Comparison of ENCODE assay signal across 8 cellular contexts in genomic region chr13:39039033-39039432, GRCh38. TPM values are rescaled to one million over a fixed set of nuclear protein-coding genes. Genes with fewer than 3 reads are reported as not detected.
DNase-seq lines count a peak whose midpoint lies in the region; ATAC-seq, FAIRE-seq and TF ChIP-seq lines count a peak whose summit lies in the region.

No MANE protein-coding gene starts in this region.

- H3K9me3 Mint-ChIP-seq in CD4-positive, CD25-positive, alpha-beta regulatory T cell = no peaks in the 10 kb centered on the region
- no peaks in the 10 kb centered on the region for H3K9me3 Mint-ChIP-seq in nephron progenitor cell

- H3K4me1 ChIP-seq in CD4-positive, CD25-positive, alpha-beta regulatory T cell (ENCODE audit: control insufficient read depth, insufficient read depth, low read length, poor library complexity, severe bottlenecking) = peaks cover 37% of the 10 kb centered on the region

- H3K4me3 ChIP-seq in CD4-positive, CD25-positive, alpha-beta regulatory T cell (ENCODE audit: low read depth, low read length) = peak overlapping the region; percentile 95
- H3K4me3 ChIP-seq in MG63 = peak overlapping the region; percentile 82
- H3K4me3 ChIP-seq in choroid plexus epithelial cell (ENCODE audit: low read depth, low read length) = peak overlapping the region; percentile 91

- no peak for TF ChIP-seq CTCF in choroid plexus epithelial cell (conservative IDR thresholded peaks at IDR 0.05; ENCODE audit: low read depth, low read length)
- TF ChIP-seq CTCF in nephron progenitor cell (IDR thresholded peaks at IDR 0.05) = no peak

- no peak for ATAC-seq in CD4-positive, CD25-positive, alpha-beta regulatory T cell (ENCODE audit: low read depth in 2 of 2)

- no peak for FAIRE-seq in H54 (lab: Jason Lieb, UNC)

- H3K4me3 Mint-ChIP-seq in CD4-positive, CD25-positive, alpha-beta regulatory T cell = peak overlapping the region; percentile 94 to 99 (median 97)
- H3K4me3 Mint-ChIP-seq in nephron progenitor cell = peak overlapping the region; percentile 99

- no peak for DNase-seq in CD4-positive, CD25-positive, alpha-beta regulatory T cell
- DNase-seq in MG63 (no peak), choroid plexus epithelial cell (ENCODE audit: low read depth) (peak; percentile 2), nephron progenitor cell (no peak), NCI-H446 (lab: John Stamatoyannopoulos, UW) (no peak), HCEC 1CT (no peak), H54 (ENCODE audit: insufficient read length, low spot score) (no peak), NCI-H774 (lab: John Stamatoyannopoulos, UW) (no peak)

- no peaks in the 10 kb centered on the region for H3K27me3 ChIP-seq in CD4-positive, CD25-positive, alpha-beta regulatory T cell (ENCODE audit: control insufficient read depth, insufficient read depth, low read length)
- H3K27me3 ChIP-seq in MG63 = no peaks in the 10 kb centered on the region

- H3K27me3 Mint-ChIP-seq in CD4-positive, CD25-positive, alpha-beta regulatory T cell = no peaks in the 10 kb centered on the region
- no peaks in the 10 kb centered on the region for H3K27me3 Mint-ChIP-seq in nephron progenitor cell (ENCODE audit: low read depth, poor library complexity)

- H3K27ac Mint-ChIP-seq in CD4-positive, CD25-positive, alpha-beta regulatory T cell = peak overlapping the region; percentile 96 to 98 (median 97)
- H3K27ac Mint-ChIP-seq in nephron progenitor cell = no peak overlapping the region

- peaks cover 4% of the 10 kb centered on the region for H3K36me3 Mint-ChIP-seq in CD4-positive, CD25-positive, alpha-beta regulatory T cell
- peaks cover 32% of the 10 kb centered on the region for H3K36me3 Mint-ChIP-seq in nephron progenitor cell (ENCODE audit: low read depth)

- H3K9me3 ChIP-seq in CD4-positive, CD25-positive, alpha-beta regulatory T cell (ENCODE audit: control insufficient read depth in 2 of 2, low read length in 2 of 2) = no peaks in the 10 kb centered on the region
- H3K9me3 ChIP-seq in MG63 = no peaks in the 10 kb centered on the region

- H3K36me3 ChIP-seq in CD4-positive, CD25-positive, alpha-beta regulatory T cell (ENCODE audit: control insufficient read depth, insufficient read depth, low read length) = peaks cover 1% of the 10 kb centered on the region
- no peaks in the 10 kb centered on the region for H3K36me3 ChIP-seq in MG63

- H3K27ac ChIP-seq in CD4-positive, CD25-positive, alpha-beta regulatory T cell (ENCODE audit: insufficient read depth, low read length, poor library complexity, severe bottlenecking) = peak overlapping the region; percentile 80

- H3K4me1 Mint-ChIP-seq in CD4-positive, CD25-positive, alpha-beta regulatory T cell = peaks cover 27 to 57% (median 41%) of the 10 kb centered on the region in 4 donors
- peaks cover 54% of the 10 kb centered on the region for H3K4me1 Mint-ChIP-seq in nephron progenitor cell

- no peak for TF ChIP-seq POLR2A in H54 (IDR thresholded peaks at IDR 0.05; ENCODE audit: low read depth, low read length)

RNA-seq across cellular contexts. Expression of gene NHLRC3, which starts 0.8 kb away (rescaled TPM):
- total RNA-seq in CD4-positive, CD25-positive, alpha-beta regulatory T cell = 13.7 TPM
- 1 to 10 TPM; 5.2 to 7.2 (median 6.5) TPM for polyA plus RNA-seq in CD4-positive, CD25-positive, alpha-beta regulatory T cell
- 3.8 and 6.6 TPM in 2 replicates for total RNA-seq in MG63 (2014; rRNA removed; shearing (Covaris generic); ENCODE audit: low replicate concordance)

RNA-seq across cellular contexts. Expression of gene PROSER1, which starts 1.1 kb away (rescaled TPM):
- total RNA-seq in CD4-positive, CD25-positive, alpha-beta regulatory T cell = 42.9 TPM
- 10 to 100 TPM; 10.7 to 15.2 (median 13.3) TPM for polyA plus RNA-seq in CD4-positive, CD25-positive, alpha-beta regulatory T cell
- total RNA-seq in MG63 (2014; rRNA removed; shearing (Covaris generic); ENCODE audit: low replicate concordance) = 7.2 and 9.7 TPM in 2 replicates

RNA-seq across cellular contexts. Expression of gene STOML3, which starts 48.4 kb away (rescaled TPM):
- not detected for total RNA-seq in CD4-positive, CD25-positive, alpha-beta regulatory T cell
- not detected for polyA plus RNA-seq in CD4-positive, CD25-positive, alpha-beta regulatory T cell
- not detected in 2 replicates for total RNA-seq in MG63 (2014; rRNA removed; shearing (Covaris generic); ENCODE audit: low replicate concordance)
